Comparison of ENCODE assay signal across 22 cellular contexts in genomic region chr11:30760341-30760740, GRCh38.
"Had no signal": no experiment of that assay in that cellular context is flagged by ENCODE, and none has a peak within 500 bp of the region (broad histone marks: within the 10 kb centered on the region; RNA-seq: fewer than 3 reads in every experiment).

No MANE protein-coding gene starts in this region.

- H3K36me3 Mint-ChIP-seq: naive thymus-derived CD4-positive, alpha-beta T cell; stimulated activated effector memory CD8-positive, alpha-beta T cell treated with anti-CD3 and anti-CD28 coated beads, Interleukin-12 subunit alpha, Interleukin-12 subunit beta, amount 100 ng/mL, for 72 hours had no signal

- H3K27ac Mint-ChIP-seq: dendritic cell treated with granulocyte-macrophage colony-stimulating factor and Interleukin-4, amounts not matched to agents 40 ng/mL and 50 ng/mL, for 4 days; effector memory CD8-positive, alpha-beta T cell; naive thymus-derived CD4-positive, alpha-beta T cell; stimulated activated effector memory CD8-positive, alpha-beta T cell treated with anti-CD3 and anti-CD28 coated beads, Interleukin-12 subunit alpha, Interleukin-12 subunit beta, amount 100 ng/mL, for 72 hours had no signal

- H3K36me3 ChIP-seq: esophagus muscularis mucosa, gastroesophageal sphincter, neutrophil, tibial artery, upper lobe of left lung, vagina had no signal

- H3K27me3 Mint-ChIP-seq: dendritic cell treated with granulocyte-macrophage colony-stimulating factor and Interleukin-4, amounts not matched to agents 40 ng/mL and 50 ng/mL, for 4 days; effector memory CD8-positive, alpha-beta T cell; naive thymus-derived CD4-positive, alpha-beta T cell had no signal

- DNase-seq: effector memory CD8-positive, alpha-beta T cell; glutamatergic neuron; islet precursor cell; left colon; left ventricle myocardium superior; mesenchymal stem cell; naive thymus-derived CD4-positive, alpha-beta T cell; right cardiac atrium; stimulated activated CD4-positive, alpha-beta T cell treated with anti-CD3 and anti-CD28 coated beads, Interleukin-4, amount 100 ng/mL, for 1 hour; stimulated activated CD8-positive, alpha-beta memory T cell treated with anti-CD3 and anti-CD28 coated beads, Interleukin-4, amount 100 ng/mL, for 48 hours; stimulated activated naive CD8-positive, alpha-beta T cell treated with anti-CD3 and anti-CD28 coated beads, Interleukin-15, Interleukin-2, amounts not matched to agents 100 U/mL and 50 U/mL, for 24 hours; tibial artery; upper lobe of left lung had no signal

- H3K27ac ChIP-seq: epithelial cell of prostate, gastroesophageal sphincter, neutrophil, tibial artery, upper lobe of left lung, vagina had no signal

- FAIRE-seq: colon had no signal

- H3K9me3 ChIP-seq: neutrophil had no signal

- H3K4me1 Mint-ChIP-seq: naive thymus-derived CD4-positive, alpha-beta T cell; stimulated activated effector memory CD8-positive, alpha-beta T cell treated with anti-CD3 and anti-CD28 coated beads, Interleukin-12 subunit alpha, Interleukin-12 subunit beta, amount 100 ng/mL, for 72 hours had no signal

- H3K4me3 Mint-ChIP-seq: dendritic cell treated with granulocyte-macrophage colony-stimulating factor and Interleukin-4, amounts not matched to agents 40 ng/mL and 50 ng/mL, for 4 days; effector memory CD8-positive, alpha-beta T cell; naive thymus-derived CD4-positive, alpha-beta T cell; stimulated activated effector memory CD8-positive, alpha-beta T cell treated with anti-CD3 and anti-CD28 coated beads, Interleukin-12 subunit alpha, Interleukin-12 subunit beta, amount 100 ng/mL, for 72 hours had no signal

- H3K4me3 ChIP-seq: esophagus muscularis mucosa, gastroesophageal sphincter, lung, tibial artery, upper lobe of left lung, vagina had no signal

- H3K4me1 ChIP-seq: tibial artery, upper lobe of left lung, vagina had no signal
